ENCODE assay signal across 8 cellular contexts in the genomic region with DNA sequence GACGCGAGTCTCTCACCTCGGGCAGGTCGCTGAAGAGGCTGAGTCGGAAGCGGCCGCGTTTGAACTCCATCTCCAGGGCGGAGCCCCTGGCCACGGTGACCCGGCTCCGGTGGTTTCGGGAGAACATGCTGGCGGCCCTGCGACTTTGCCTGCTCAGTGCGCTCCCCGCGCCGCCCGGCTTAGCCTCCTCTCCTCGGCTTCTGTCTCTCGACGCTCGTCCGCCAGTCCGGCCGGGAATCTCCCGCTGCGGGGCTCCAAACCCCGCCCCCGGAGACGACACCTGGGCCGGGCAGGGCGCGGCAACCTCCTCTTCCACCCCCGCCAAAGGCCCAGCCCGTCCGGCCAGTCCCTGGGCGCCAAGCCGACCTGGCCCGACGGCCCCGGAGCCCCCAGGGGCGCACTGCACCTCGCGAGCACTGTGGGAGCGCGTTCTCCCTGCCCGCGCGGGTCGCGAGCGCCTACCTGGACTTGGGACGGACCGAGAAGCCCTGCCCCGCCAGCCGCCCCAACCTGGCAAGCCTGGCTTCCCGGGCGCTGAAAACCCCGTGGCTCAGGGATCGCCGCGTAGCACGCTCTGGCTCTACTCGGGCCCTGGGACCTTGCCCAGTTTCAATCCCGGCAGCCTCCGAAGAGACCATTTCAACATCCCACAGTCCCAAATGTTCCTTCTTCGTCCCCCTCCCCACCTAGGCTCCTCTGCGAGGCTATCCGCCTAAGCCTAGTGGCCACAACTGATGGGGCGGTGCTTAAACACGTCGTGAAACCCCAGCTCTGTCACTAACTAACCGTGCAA. TPM values are rescaled to one million over a fixed set of nuclear protein-coding genes. Genes with fewer than 3 reads are reported as not detected.
DNase-seq lines count a peak whose midpoint lies in the region; ATAC-seq, FAIRE-seq and TF ChIP-seq lines count a peak whose summit lies in the region.

A gene with protein sequence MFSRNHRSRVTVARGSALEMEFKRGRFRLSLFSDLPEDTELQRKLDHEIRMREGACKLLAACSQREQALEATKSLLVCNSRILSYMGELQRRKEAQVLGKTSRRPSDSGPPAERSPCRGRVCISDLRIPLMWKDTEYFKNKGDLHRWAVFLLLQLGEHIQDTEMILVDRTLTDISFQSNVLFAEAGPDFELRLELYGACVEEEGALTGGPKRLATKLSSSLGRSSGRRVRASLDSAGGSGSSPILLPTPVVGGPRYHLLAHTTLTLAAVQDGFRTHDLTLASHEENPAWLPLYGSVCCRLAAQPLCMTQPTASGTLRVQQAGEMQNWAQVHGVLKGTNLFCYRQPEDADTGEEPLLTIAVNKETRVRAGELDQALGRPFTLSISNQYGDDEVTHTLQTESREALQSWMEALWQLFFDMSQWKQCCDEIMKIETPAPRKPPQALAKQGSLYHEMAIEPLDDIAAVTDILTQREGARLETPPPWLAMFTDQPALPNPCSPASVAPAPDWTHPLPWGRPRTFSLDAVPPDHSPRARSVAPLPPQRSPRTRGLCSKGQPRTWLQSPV (minus strand): TSS at position 248 of the 793 bp plus-strand sequence. CDS start 121 bp downstream, at position 127.

- peak within 1 kb of the TSS; percentile 80 for H3K27ac Mint-ChIP-seq in MCF 10A (ENCODE audit: low read depth, unreplicated experiment)
- H3K27ac Mint-ChIP-seq in stimulated activated memory B cell treated with anti-CD40 and anti-IgM and Interleukin-4, amounts not matched to agents 10 μg/mL and 1 μg/mL and 100 μg/mL, for 72 hours: peak within 1 kb of the TSS; percentile 78

- H3K9me3 ChIP-seq in keratinocyte (ENCODE audit: control insufficient read depth, low read depth, low read length): no peaks in the 10 kb centered on the region

- ATAC-seq in GM19023 (IDR thresholded peaks at IDR 0.05; ENCODE audit: unreplicated experiment): peak; percentile 37
- ATAC-seq in stimulated activated memory B cell treated with anti-CD40 and anti-IgM and Interleukin-4, amounts not matched to agents 10 μg/mL and 1 μg/mL and 100 μg/mL, for 72 hours: peak; percentile 40
- no peak for ATAC-seq in HG03025 (IDR thresholded peaks at IDR 0.05; ENCODE audit: low FRiP score, unreplicated experiment)
- no peak for ATAC-seq in GM18517 (IDR thresholded peaks at IDR 0.05; ENCODE audit: unreplicated experiment)

- H3K27me3 ChIP-seq in keratinocyte (ENCODE audit: control insufficient read depth, extremely low read depth, insufficient read depth, low read length): no peaks in the 10 kb centered on the region

- H3K4me3 Mint-ChIP-seq in MCF 10A (ENCODE audit: unreplicated experiment): peak within 1 kb of the TSS; percentile 78
- peak within 1 kb of the TSS; percentile 84 for H3K4me3 Mint-ChIP-seq in stimulated activated memory B cell treated with anti-CD40 and anti-IgM and Interleukin-4, amounts not matched to agents 10 μg/mL and 1 μg/mL and 100 μg/mL, for 72 hours

- peaks cover 8% of the 10 kb centered on the region for H4K20me1 ChIP-seq in keratinocyte (ENCODE audit: control insufficient read depth, extremely low read depth, insufficient read depth, low read length)

- no peaks in the 10 kb centered on the region for H3K9me3 Mint-ChIP-seq in MCF 10A (ENCODE audit: unreplicated experiment)
- no peaks in the 10 kb centered on the region for H3K9me3 Mint-ChIP-seq in stimulated activated memory B cell treated with anti-CD40 and anti-IgM and Interleukin-4, amounts not matched to agents 10 μg/mL and 1 μg/mL and 100 μg/mL, for 72 hours

- TF ChIP-seq CTCF in MCF 10A (IDR thresholded peaks at IDR 0.05; ENCODE audit: unreplicated experiment) (no peak), keratinocyte (optimal IDR thresholded peaks at IDR 0.05 in 1 of 3, IDR thresholded peaks at IDR 0.05 in 1 of 3, conservative IDR thresholded peaks at IDR 0.05 in 1 of 3; ENCODE audit: extremely low read depth in 1 of 3, insufficient read depth in 2 of 3, low read length in 3 of 3) (no peak)

- no peaks in the 10 kb centered on the region for H3K27me3 Mint-ChIP-seq in MCF 10A (ENCODE audit: insufficient read depth, unreplicated experiment)
- peaks cover 24% of the 10 kb centered on the region for H3K27me3 Mint-ChIP-seq in stimulated activated memory B cell treated with anti-CD40 and anti-IgM and Interleukin-4, amounts not matched to agents 10 μg/mL and 1 μg/mL and 100 μg/mL, for 72 hours

- peaks cover 11% of the 10 kb centered on the region for H3K36me3 Mint-ChIP-seq in MCF 10A (ENCODE audit: insufficient read depth, unreplicated experiment)
- no peaks in the 10 kb centered on the region for H3K36me3 Mint-ChIP-seq in stimulated activated memory B cell treated with anti-CD40 and anti-IgM and Interleukin-4, amounts not matched to agents 10 μg/mL and 1 μg/mL and 100 μg/mL, for 72 hours

- CTCF ChIA-PET in MCF 10A (lab: Yijun Ruan, JAX): interaction anchor here (1.0 kb wide), 1 partner anchor 50 kb away, joined by 4 read pairs; no protein-coding TSS in a partner anchor

- FAIRE-seq in keratinocyte (lab: Jason Lieb, UNC): no peak

- in situ Hi-C loops in ACHN (cut with HindIII; ENCODE audit: low pct_ligation_motif_present, low pct_unique_long_range_greater_than_20kb, low sequenced_read_pairs): no loop called here

- peaks cover 15% of the 10 kb centered on the region for H3K4me1 Mint-ChIP-seq in MCF 10A (ENCODE audit: insufficient read depth, unreplicated experiment)
- H3K4me1 Mint-ChIP-seq in stimulated activated memory B cell treated with anti-CD40 and anti-IgM and Interleukin-4, amounts not matched to agents 10 μg/mL and 1 μg/mL and 100 μg/mL, for 72 hours: peaks cover 49% of the 10 kb centered on the region

- peak; percentile 88 for DNase-seq in ACHN
- DNase-seq in NCI-H526 treated with DMSO at 0.1 percent for 48 hours (lab: John Stamatoyannopoulos, UW): peak; percentile 69
- DNase-seq in MCF 10A (ENCODE audit: unreplicated experiment): peak; percentile 82
- no peak for DNase-seq in keratinocyte (ENCODE audit: low read depth, low spot score)

- peak within 1 kb of the TSS; percentile 74 to 98 (median 78) for H3K4me3 ChIP-seq in keratinocyte (ENCODE audit: control insufficient read depth in 2 of 3, extremely low read depth in 1 of 3, insufficient read depth in 2 of 3, low read depth in 1 of 3, low read length in 3 of 3)

- H3K9me1 ChIP-seq in keratinocyte (ENCODE audit: control insufficient read depth, extremely low read depth, insufficient read depth, low read length): peaks cover 4% of the 10 kb centered on the region

- H3K4me1 ChIP-seq in keratinocyte (ENCODE audit: control insufficient read depth, extremely low read depth, insufficient read depth, low read length): peaks cover 33% of the 10 kb centered on the region

- peaks cover 8 to 22% of the 10 kb centered on the region in 2 experiments for H3K36me3 ChIP-seq in keratinocyte (ENCODE audit: control insufficient read depth in 2 of 2, extremely low read depth in 1 of 2, insufficient read depth in 2 of 2, low read length in 2 of 2)

- H3K4me2 ChIP-seq in keratinocyte (ENCODE audit: control insufficient read depth, extremely low read depth, insufficient read depth, low read depth, low read length): peak within 1 kb of the TSS; percentile 84

- POLR2A ChIA-PET in MCF 10A (lab: Yijun Ruan, JAX): interaction anchor here (0.6 to 4.8 kb wide), 24 partner anchors 11 to 291 kb away, joined by 3 to 132 read pairs (median 5); partner anchors contain the start of genes AUP1, C2orf81, CCDC142 and HTRA2

- peak within 1 kb of the TSS; percentile 93 for H3K27ac ChIP-seq in keratinocyte (ENCODE audit: control insufficient read depth, insufficient read depth, low read length)

- BruUV-seq in MCF 10A (replicated peaks; lab: Mats Ljungman, UMichigan): TSS peak; percentile 26

- peak within 1 kb of the TSS; percentile 69 for H2AFZ ChIP-seq in keratinocyte (ENCODE audit: control insufficient read depth, low read length)

- dilution Hi-C loops in keratinocyte (cut with MboI; ENCODE audit: extremely low pct_ligation_motif_present, low sequenced_read_pairs): no loop called here

- peaks cover 50% of the 10 kb centered on the region for H3K79me2 ChIP-seq in keratinocyte (ENCODE audit: control insufficient read depth, insufficient read depth, low read length)

- H3K9ac ChIP-seq in keratinocyte (ENCODE audit: control insufficient read depth, extremely low read depth, insufficient read depth, low read length): peak within 1 kb of the TSS; percentile 98

- intact Hi-C loops in MCF 10A (cut with micrococcal nuclease): loop anchor here (2.0 kb wide), 1 partner anchor 13 kb away; the partner anchor contains the start of gene INO80B

RNA-seq across cellular contexts. Expression of the gene that starts here (rescaled TPM):
- 49.1 and 63.0 TPM in 2 replicates for total RNA-seq in MCF 10A (2022)
- 110 to 180 TPM (median 145 TPM) in 3 replicates for polyA plus RNA-seq in keratinocyte
- 32.0 TPM for polyA plus RNA-seq in keratinocyte (2011; ENCODE audit: low read depth)
- polyA plus RNA-seq in keratinocyte (2011; cell fraction: cytosol; rRNA removed): 64.6 and 107 TPM in 2 replicates
- polyA plus RNA-seq in keratinocyte (2011; cell fraction: nucleus; rRNA removed): 394 and 410 TPM in 2 replicates
- polyA plus RNA-seq in keratinocyte (2012; ENCODE audit: low replicate concordance): 69.0 and 143 TPM in 2 replicates
- 112 to 129 TPM (median 120 TPM) in 3 replicates for polyA minus RNA-seq in keratinocyte
- 123 TPM for polyA minus RNA-seq in keratinocyte (2011; cell fraction: cytosol; rRNA and poly(A)+ RNA removed)
- polyA minus RNA-seq in keratinocyte (2011; cell fraction: nucleus; rRNA and poly(A)+ RNA removed): 125 and 139 TPM in 2 replicates

Comparison
In these comparisons a context has a peak if more than half of its experiments do, and no peak if none do; other contexts are left out.
1. ATAC-seq: peak in GM19023 (single experiment) and stimulated activated memory B cell treated with anti-CD40 and anti-IgM and Interleukin-4, amounts not matched to agents 10 μg/mL and 1 μg/mL and 100 μg/mL, for 72 hours (single experiment); none in HG03025 (single experiment) and GM18517 (single experiment).